8 cellular contexts compared by ENCODE assay signal in the genomic region with DNA sequence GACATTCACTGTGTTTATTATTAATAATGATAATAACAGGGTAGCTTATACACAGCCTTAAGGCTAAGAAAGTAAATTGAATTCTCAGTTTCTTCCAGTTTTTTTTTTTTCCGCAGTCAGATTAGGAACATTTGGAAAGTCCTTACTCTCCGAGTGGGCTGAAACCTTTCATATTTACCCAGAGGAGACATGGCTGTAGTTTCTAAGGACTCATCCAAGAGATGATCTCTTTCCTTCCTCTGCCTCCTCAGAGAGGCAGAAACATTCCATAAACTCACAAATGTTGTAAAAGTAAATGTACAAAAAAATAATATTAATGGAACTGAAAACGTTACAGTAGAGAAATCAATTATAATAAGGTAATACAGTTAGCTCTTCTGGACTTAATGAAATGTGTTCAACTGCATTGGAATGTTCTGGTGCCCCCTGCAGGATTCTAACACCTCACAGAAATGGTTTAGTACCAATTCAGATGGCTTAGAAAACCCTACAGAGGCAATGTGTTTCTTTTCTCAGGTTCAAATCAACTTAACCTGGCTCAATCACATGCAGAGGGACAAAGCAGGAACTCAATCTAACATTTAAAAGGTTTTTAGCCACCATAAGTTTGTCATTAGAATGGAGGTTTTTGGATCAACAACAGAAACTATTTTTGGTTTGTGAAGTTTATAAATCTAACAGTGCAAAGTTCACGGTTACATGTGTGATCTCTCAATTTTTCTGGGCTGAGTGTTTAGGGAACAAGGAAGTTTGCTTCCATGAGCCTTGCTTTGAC.
DNase-seq lines count a peak whose midpoint lies in the region; ATAC-seq and TF ChIP-seq lines count a peak whose summit lies in the region.

No MANE protein-coding gene starts in this region.

- no peaks in the 10 kb centered on the region for H3K36me3 ChIP-seq in fibroblast of lung (ENCODE audit: control insufficient read depth, insufficient read depth, low read length)

- DNase-seq in CD1c-positive myeloid dendritic cell (ENCODE audit: extremely low spot score) (peak; percentile 69), NCI-H774 (lab: John Stamatoyannopoulos, UW) (peak; percentile 35), activated T-cell treated with anti-CD3 and anti-CD28 coated beads for 24 hours (ENCODE audit: low read depth) (peak; percentile 49), fibroblast of lung (ENCODE audit: low read depth in 2 of 2) (peak; percentile 53 to 74), osteocyte (ENCODE audit: extremely low spot score, unreplicated experiment) (no peak), NCI-H1048 (lab: John Stamatoyannopoulos, UW) (no peak)

- no peaks in the 10 kb centered on the region for H3K36me3 Mint-ChIP-seq in osteocyte (ENCODE audit: unreplicated experiment)

- H3K79me2 ChIP-seq in fibroblast of lung (ENCODE audit: control insufficient read depth, insufficient read depth, low read length) = no peaks in the 10 kb centered on the region

- H3K9me3 Mint-ChIP-seq in osteocyte (ENCODE audit: unreplicated experiment) = no peaks in the 10 kb centered on the region

- no peaks in the 10 kb centered on the region for H3K4me1 ChIP-seq in fibroblast of lung (ENCODE audit: control insufficient read depth, extremely low read depth, insufficient read depth, low read length)

- no peak overlapping the region for H2AFZ ChIP-seq in fibroblast of lung (ENCODE audit: low read length)

- H3K4me3 ChIP-seq in fibroblast of lung (replicated peaks in 1 of 4; ENCODE audit: control extremely low read depth in 1 of 4, insufficient read depth in 1 of 4, low read depth in 3 of 4, low read length in 4 of 4) = no peak overlapping the region

- no peak overlapping the region for H3K4me3 Mint-ChIP-seq in osteocyte (ENCODE audit: unreplicated experiment)

- no peaks in the 10 kb centered on the region for H4K20me1 ChIP-seq in fibroblast of lung (ENCODE audit: control insufficient read depth, extremely low read depth, insufficient read depth, low read length)

- TF ChIP-seq CTCF in fibroblast of lung (conservative IDR thresholded peaks at IDR 0.05 in 1 of 2, IDR thresholded peaks at IDR 0.05 in 1 of 2; ENCODE audit: low read depth in 1 of 2, low read length in 2 of 2) (peak; percentile 68 to 69), osteocyte (IDR thresholded peaks at IDR 0.05) (peak; percentile 81)

- H3K27ac ChIP-seq in fibroblast of lung (ENCODE audit: insufficient read depth, low read length) = no peak overlapping the region

- peaks cover 2% of the 10 kb centered on the region for H3K27me3 Mint-ChIP-seq in osteocyte (ENCODE audit: unreplicated experiment)

- peak; percentile 88 for ATAC-seq in GM18907 (IDR thresholded peaks at IDR 0.05; ENCODE audit: unreplicated experiment)
- peak; percentile 70 for ATAC-seq in HG03280 (IDR thresholded peaks at IDR 0.05; ENCODE audit: unreplicated experiment)

- no peak overlapping the region for H3K27ac Mint-ChIP-seq in osteocyte (ENCODE audit: unreplicated experiment)

- no peaks in the 10 kb centered on the region for H3K9me3 ChIP-seq in fibroblast of lung (ENCODE audit: control insufficient read depth, insufficient read depth, low read depth, low read length)

- no peak overlapping the region for H3K4me2 ChIP-seq in fibroblast of lung (ENCODE audit: extremely low read depth, insufficient read depth, low read length)

- no peaks in the 10 kb centered on the region for H3K27me3 ChIP-seq in fibroblast of lung (ENCODE audit: control insufficient read depth, insufficient read depth, low read length)

- no peaks in the 10 kb centered on the region for H3K4me1 Mint-ChIP-seq in osteocyte (ENCODE audit: unreplicated experiment)

- no peak overlapping the region for H3K9ac ChIP-seq in fibroblast of lung (ENCODE audit: insufficient read depth, low read length)

Comparison
In these comparisons a context has a peak if more than half of its experiments do, and no peak if none do; other contexts are left out.
1. DNase-seq: peak in CD1c-positive myeloid dendritic cell (single experiment), NCI-H774 (single experiment), activated T-cell treated with anti-CD3 and anti-CD28 coated beads for 24 hours (single experiment) and fibroblast of lung (2 of 2); none in osteocyte (single experiment) and NCI-H1048 (single experiment).